27 cellular contexts compared by ENCODE assay signal in the genomic region with DNA sequence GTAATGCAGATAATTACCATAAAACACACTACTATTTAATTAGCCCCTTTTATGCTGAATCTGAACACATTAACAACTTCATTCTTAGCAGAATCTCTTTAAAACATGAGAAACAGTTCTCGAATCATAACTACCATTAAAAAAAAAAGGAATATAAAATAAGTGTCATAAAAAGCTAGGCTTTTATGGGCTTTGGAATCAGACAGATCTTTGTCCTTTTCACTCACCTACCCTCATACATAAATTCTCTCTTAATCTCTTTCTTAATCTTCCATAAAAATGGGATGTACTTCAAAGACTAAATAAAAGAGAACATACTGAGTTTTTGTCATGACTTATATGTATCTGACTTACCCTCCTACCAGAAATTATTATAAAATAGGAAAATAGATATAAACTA.
"Had no signal": no experiment of that assay in that cellular context is flagged by ENCODE, and none has a peak within 500 bp of the region (broad histone marks: within the 10 kb centered on the region; RNA-seq: fewer than 3 reads in every experiment).

No MANE protein-coding gene starts in this region.

- H3K27me3 ChIP-seq: neural progenitor cell, ovary, right lobe of liver, sigmoid colon, spleen, suprapubic skin, testis, tibial artery, transverse colon, upper lobe of right lung, uterus had no signal

- H3K4me1 ChIP-seq: neural progenitor cell, parathyroid adenoma, psoas muscle, right lobe of liver, sigmoid colon, spleen, suprapubic skin, testis, tibial artery, upper lobe of right lung, uterus had no signal

- FAIRE-seq: small intestine had no signal

- H3K4me2 ChIP-seq: neural progenitor cell had no signal

- H3K9me3 ChIP-seq: ovary, psoas muscle, testis, transverse colon, upper lobe of right lung, uterus had no signal

- DNase-seq: natural killer cell; occipital lobe; ovary; posterior cingulate gyrus; psoas muscle; right cardiac atrium; right lobe of liver; sigmoid colon; small intestine; spleen; stimulated activated CD4-positive, alpha-beta T cell treated with anti-CD3 and anti-CD28 coated beads, Interleukin-12 subunit alpha, Interleukin-12 subunit beta, amount 100 ng/mL, for 4 hours; stimulated activated CD4-positive, alpha-beta T cell treated with anti-CD3 and anti-CD28 coated beads, Interleukin-1b, Interleukin-23, amount 100 ng/mL, for 48 hours; stimulated activated CD4-positive, alpha-beta T cell treated with anti-CD3 and anti-CD28 coated beads, Interleukin-4, amount 100 ng/mL, for 1 hour; stimulated activated CD4-positive, alpha-beta T cell treated with anti-CD3 and anti-CD28 coated beads, Interleukin-4, amount 100 ng/mL, for 4 hours; stimulated activated CD8-positive, alpha-beta memory T cell treated with anti-CD3 and anti-CD28 coated beads, Interleukin-4, amount 100 ng/mL, for 48 hours; stimulated activated naive CD4-positive, alpha-beta T cell; stimulated activated naive CD8-positive, alpha-beta T cell treated with anti-CD3 and anti-CD28 coated beads, Interleukin-15, amount 100 ng/mL, for 72 hours; stimulated activated naive CD8-positive, alpha-beta T cell treated with anti-CD3 and anti-CD28 coated beads, Interleukin-15, Interleukin-2, amounts not matched to agents 100 U/mL and 50 U/mL, for 24 hours; substantia nigra; testis; tibial artery; transverse colon; upper lobe of right lung; uterus had no signal

- H3K27ac ChIP-seq: neural progenitor cell, ovary, parathyroid adenoma, psoas muscle, right lobe of liver, sigmoid colon, spleen, suprapubic skin, testis, tibial artery, transverse colon, upper lobe of right lung, uterus had no signal

- H2AFZ ChIP-seq: parathyroid adenoma had no signal

- H3K4me3 ChIP-seq: neural progenitor cell, ovary, psoas muscle, right lobe of liver, sigmoid colon, spleen, suprapubic skin, testis, tibial artery, transverse colon, upper lobe of right lung, uterus had no signal

- H3K79me2 ChIP-seq: parathyroid adenoma had no signal

- H3K9ac ChIP-seq: neural progenitor cell, parathyroid adenoma had no signal

- H3K36me3 ChIP-seq: neural progenitor cell, ovary, right lobe of liver, sigmoid colon, spleen, suprapubic skin, tibial artery, transverse colon, upper lobe of right lung, uterus had no signal
